ENCODE assay signal across 27 cellular contexts in genomic region chr12:74722709-74723108, GRCh38.
DNase-seq lines count a peak whose midpoint lies in the region; ATAC-seq, FAIRE-seq and TF ChIP-seq lines count a peak whose summit lies in the region.
"Had no signal": no experiment of that assay in that cellular context is flagged by ENCODE, and none has a peak within 500 bp of the region (broad histone marks: within the 10 kb centered on the region; RNA-seq: fewer than 3 reads in every experiment).

No MANE protein-coding gene starts in this region.

- no peak overlapping the region for H3K9ac ChIP-seq in HepG2 (ENCODE audit: insufficient read depth, low read depth, low read length)
- H3K9ac ChIP-seq: BLaER1, SK-N-SH had no signal

- H3K27me3 ChIP-seq in HepG2 (ENCODE audit: control insufficient read depth in 1 of 2, insufficient read depth in 2 of 2, low read length in 2 of 2) = no peaks in the 10 kb centered on the region
- H3K27me3 ChIP-seq: BLaER1, sigmoid colon, suprapubic skin had no signal

- H3K9me3 ChIP-seq in HepG2 (ENCODE audit: low read length) = no peaks in the 10 kb centered on the region
- H3K9me3 ChIP-seq: BLaER1, sigmoid colon, SK-N-SH, suprapubic skin had no signal

- POLR2A ChIA-PET in HepG2 (lab: Yijun Ruan, JAX) = no interaction called here
- POLR2A ChIA-PET in activated CD4-positive, alpha-beta memory T cell treated with anti-CD3 and anti-CD28 coated beads, Interleukin-2, amount 10 ng/mL, durations not matched to agents 7 days and 5 days (lab: Charles Lee) = no interaction called here
- POLR2A ChIA-PET in activated CD4-positive, alpha-beta T cell treated with anti-CD3 and anti-CD28 coated beads for 36 hours (lab: Charles Lee) = no interaction called here

- no peaks in the 10 kb centered on the region for H3K36me3 ChIP-seq in HepG2 (replicated peaks in 1 of 2; ENCODE audit: control insufficient read depth in 1 of 2, insufficient read depth in 2 of 2, low read length in 2 of 2)
- H3K36me3 ChIP-seq: BLaER1, sigmoid colon, suprapubic skin had no signal

- BruUV-seq in HepG2 (replicated peaks; lab: Mats Ljungman, UMichigan) = no TSS peak

- TF ChIP-seq POLR2A in HepG2 (IDR thresholded peaks at IDR 0.05; ENCODE audit: insufficient read depth in 1 of 2, low read depth in 2 of 2, low read length in 2 of 2) = no peak

- in situ Hi-C loops in HepG2 (cut with HindIII; ENCODE audit: extremely low pct_ligation_motif_present, low pct_unique_long_range_greater_than_20kb) = no loop called here

- no peak overlapping the region for H3K27ac Mint-ChIP-seq in activated CD4-positive, alpha-beta memory T cell treated with anti-CD3 and anti-CD28 coated beads, Interleukin-2, amount 10 ng/mL, durations not matched to agents 7 days and 5 days
- no peak overlapping the region for H3K27ac Mint-ChIP-seq in activated CD4-positive, alpha-beta T cell treated with anti-CD3 and anti-CD28 coated beads for 36 hours
- H3K27ac Mint-ChIP-seq: activated naive CD8-positive, alpha-beta T cell treated with anti-CD3 and anti-CD28 coated beads, Interleukin-2, amount 50 U/mL, for 24 hours; activated T-cell treated with anti-CD3 and anti-CD28 coated beads, Interleukin-2, amount 50 U/mL, for 24 hours; brain; progenitor cell of endocrine pancreas; stimulated activated naive B cell treated with anti-CD40 and anti-IgM and Interleukin-4, amounts not matched to agents 10 μg/mL and 1 μg/mL and 100 μg/mL, for 72 hours; T-helper 1 cell treated with Interleukin-12 subunit alpha and Interleukin-12 subunit beta and Interleukin-4 antibody, amounts not matched to agents 30 μg/mL and 1 μg/mL, for 36 hours had no signal

- 0% methylated on average over 3 of the region's 3 CpGs for WGBS in HepG2 (ENCODE audit: low lambda C conversion rate)

- no peaks in the 10 kb centered on the region for H3K4me1 ChIP-seq in HepG2 (ENCODE audit: insufficient read depth, low read length)
- H3K4me1 ChIP-seq: BLaER1, sigmoid colon, suprapubic skin had no signal

- no peaks in the 10 kb centered on the region for H4K20me1 ChIP-seq in HepG2 (ENCODE audit: insufficient read depth, low read length)
- H4K20me1 ChIP-seq: BLaER1 had no signal

- H3K4me1 Mint-ChIP-seq in activated CD4-positive, alpha-beta memory T cell treated with anti-CD3 and anti-CD28 coated beads, Interleukin-2, amount 10 ng/mL, durations not matched to agents 7 days and 5 days = no peaks in the 10 kb centered on the region
- H3K4me1 Mint-ChIP-seq in activated CD4-positive, alpha-beta T cell treated with anti-CD3 and anti-CD28 coated beads for 36 hours = no peaks in the 10 kb centered on the region
- H3K4me1 Mint-ChIP-seq: activated naive CD8-positive, alpha-beta T cell treated with anti-CD3 and anti-CD28 coated beads, Interleukin-2, amount 50 U/mL, for 24 hours; brain; stimulated activated naive B cell treated with anti-CD40 and anti-IgM and Interleukin-4, amounts not matched to agents 10 μg/mL and 1 μg/mL and 100 μg/mL, for 72 hours had no signal

- no peaks in the 10 kb centered on the region for H3K79me2 ChIP-seq in HepG2 (ENCODE audit: insufficient read depth, low read length)

- TF ChIP-seq EP300 in HepG2 (IDR thresholded peaks at IDR 0.05; ENCODE audit: low read depth in 2 of 2, low read length in 2 of 2) (no peak), HepG2 (CRISPR knock-in tag; IDR thresholded peaks at IDR 0.05; ENCODE audit: borderline replicate concordance) (no peak)

- no peak for TF ChIP-seq CTCF in HepG2 (CRISPR knock-in tag; IDR thresholded peaks at IDR 0.05)

- H3K27me3 Mint-ChIP-seq in activated CD4-positive, alpha-beta memory T cell treated with anti-CD3 and anti-CD28 coated beads, Interleukin-2, amount 10 ng/mL, durations not matched to agents 7 days and 5 days = no peaks in the 10 kb centered on the region
- no peaks in the 10 kb centered on the region for H3K27me3 Mint-ChIP-seq in activated CD4-positive, alpha-beta T cell treated with anti-CD3 and anti-CD28 coated beads for 36 hours
- H3K27me3 Mint-ChIP-seq: activated naive CD8-positive, alpha-beta T cell treated with anti-CD3 and anti-CD28 coated beads, Interleukin-2, amount 50 U/mL, for 24 hours; activated T-cell treated with anti-CD3 and anti-CD28 coated beads, Interleukin-2, amount 50 U/mL, for 24 hours; progenitor cell of endocrine pancreas; stimulated activated naive B cell treated with anti-CD40 and anti-IgM and Interleukin-4, amounts not matched to agents 10 μg/mL and 1 μg/mL and 100 μg/mL, for 72 hours had no signal

- peak; percentile 92 for ATAC-seq in GM18907 (IDR thresholded peaks at IDR 0.05; ENCODE audit: unreplicated experiment)
- peak; percentile 60 for ATAC-seq in HG03378 (IDR thresholded peaks at IDR 0.05; ENCODE audit: unreplicated experiment)
- no peak for ATAC-seq in HepG2
- no peak for ATAC-seq in activated CD4-positive, alpha-beta T cell treated with anti-CD3 and anti-CD28 coated beads for 36 hours
- ATAC-seq: HCT116; left cardiac atrium; stimulated activated naive B cell treated with anti-CD40 and anti-IgM and Interleukin-4, amounts not matched to agents 10 μg/mL and 1 μg/mL and 100 μg/mL, for 72 hours had no signal

- no peak overlapping the region for H3K4me3 Mint-ChIP-seq in activated CD4-positive, alpha-beta memory T cell treated with anti-CD3 and anti-CD28 coated beads, Interleukin-2, amount 10 ng/mL, durations not matched to agents 7 days and 5 days
- H3K4me3 Mint-ChIP-seq in activated CD4-positive, alpha-beta T cell treated with anti-CD3 and anti-CD28 coated beads for 36 hours = no peak overlapping the region
- H3K4me3 Mint-ChIP-seq: activated naive CD8-positive, alpha-beta T cell treated with anti-CD3 and anti-CD28 coated beads, Interleukin-2, amount 50 U/mL, for 24 hours; activated T-cell treated with anti-CD3 and anti-CD28 coated beads, Interleukin-2, amount 50 U/mL, for 24 hours; brain; stimulated activated naive B cell treated with anti-CD40 and anti-IgM and Interleukin-4, amounts not matched to agents 10 μg/mL and 1 μg/mL and 100 μg/mL, for 72 hours; T-helper 1 cell treated with Interleukin-12 subunit alpha and Interleukin-12 subunit beta and Interleukin-4 antibody, amounts not matched to agents 30 μg/mL and 1 μg/mL, for 36 hours had no signal

- no peak overlapping the region for H3K4me3 ChIP-seq in HepG2 (replicated peaks in 1 of 3; ENCODE audit: insufficient read depth in 1 of 3, low read depth in 2 of 3, low read length in 3 of 3)
- H3K4me3 ChIP-seq: BLaER1, sigmoid colon, suprapubic skin had no signal

- TF ChIP-seq RAD21 in HepG2 (CRISPR knock-in tag; IDR thresholded peaks at IDR 0.05) = no peak

- H3K9me3 Mint-ChIP-seq in activated CD4-positive, alpha-beta memory T cell treated with anti-CD3 and anti-CD28 coated beads, Interleukin-2, amount 10 ng/mL, durations not matched to agents 7 days and 5 days = no peaks in the 10 kb centered on the region
- no peaks in the 10 kb centered on the region for H3K9me3 Mint-ChIP-seq in activated CD4-positive, alpha-beta T cell treated with anti-CD3 and anti-CD28 coated beads for 36 hours (ENCODE audit: low read depth)
- H3K9me3 Mint-ChIP-seq: activated naive CD8-positive, alpha-beta T cell treated with anti-CD3 and anti-CD28 coated beads, Interleukin-2, amount 50 U/mL, for 24 hours; activated T-cell treated with anti-CD3 and anti-CD28 coated beads, Interleukin-2, amount 50 U/mL, for 24 hours; brain; stimulated activated naive B cell treated with anti-CD40 and anti-IgM and Interleukin-4, amounts not matched to agents 10 μg/mL and 1 μg/mL and 100 μg/mL, for 72 hours; T-helper 1 cell treated with Interleukin-12 subunit alpha and Interleukin-12 subunit beta and Interleukin-4 antibody, amounts not matched to agents 30 μg/mL and 1 μg/mL, for 36 hours had no signal

- H2AFZ ChIP-seq in HepG2 (ENCODE audit: low read length) = no peak overlapping the region

- H3K36me3 Mint-ChIP-seq in activated CD4-positive, alpha-beta memory T cell treated with anti-CD3 and anti-CD28 coated beads, Interleukin-2, amount 10 ng/mL, durations not matched to agents 7 days and 5 days (ENCODE audit: low read depth) = no peaks in the 10 kb centered on the region
- no peaks in the 10 kb centered on the region for H3K36me3 Mint-ChIP-seq in activated CD4-positive, alpha-beta T cell treated with anti-CD3 and anti-CD28 coated beads for 36 hours (ENCODE audit: low read depth)
- H3K36me3 Mint-ChIP-seq: brain; stimulated activated naive B cell treated with anti-CD40 and anti-IgM and Interleukin-4, amounts not matched to agents 10 μg/mL and 1 μg/mL and 100 μg/mL, for 72 hours had no signal

- FAIRE-seq in HepG2 (lab: Jason Lieb, UNC) = no peak
- FAIRE-seq: G401.6, HTR-8/SVneo had no signal

- H3K4me2 ChIP-seq in HepG2 (ENCODE audit: low read depth, low read length) = no peak overlapping the region
- H3K4me2 ChIP-seq: BLaER1, SK-N-SH had no signal

- intact Hi-C loops in HepG2 (cut with micrococcal nuclease; ENCODE audit: unreplicated experiment) = no loop called here
- intact Hi-C loops in activated CD4-positive, alpha-beta T cell treated with anti-CD3 and anti-CD28 coated beads for 36 hours (cut with DNase I, micrococcal nuclease) = no loop called here

- CTCF ChIA-PET in HepG2 (lab: Yijun Ruan, JAX; ENCODE audit: low intra/inter-chr PET ratio, low total read pairs) = no interaction called here
- CTCF ChIA-PET in activated CD4-positive, alpha-beta memory T cell treated with anti-CD3 and anti-CD28 coated beads, Interleukin-2, amount 10 ng/mL, durations not matched to agents 7 days and 5 days (lab: Charles Lee) = no interaction called here
- CTCF ChIA-PET in activated CD4-positive, alpha-beta T cell treated with anti-CD3 and anti-CD28 coated beads for 36 hours (lab: Charles Lee) = no interaction called here

- no peak overlapping the region for H3K27ac ChIP-seq in HepG2 (ENCODE audit: extremely low read length, insufficient read depth, low read length)
- H3K27ac ChIP-seq: BLaER1, sigmoid colon, suprapubic skin had no signal

- DNase-seq in astrocyte of the hippocampus (ENCODE audit: low read depth, low spot score) = peak; percentile 4
- peak; percentile 3 for DNase-seq in left kidney (ENCODE audit: low read depth, low spot score)
- DNase-seq in HepG2 (ENCODE audit: low spot score) = no peak
- DNase-seq in inferior parietal cortex (ENCODE audit: extremely low spot score) = no peak
- no peak for DNase-seq in activated CD4-positive, alpha-beta memory T cell treated with anti-CD3 and anti-CD28 coated beads, Interleukin-2, amount 10 ng/mL, durations not matched to agents 7 days and 5 days
- no peak for DNase-seq in activated CD4-positive, alpha-beta T cell treated with anti-CD3 and anti-CD28 coated beads for 36 hours
- DNase-seq: activated gamma-delta T cell; activated naive CD8-positive, alpha-beta T cell treated with anti-CD3 and anti-CD28 coated beads, Interleukin-2, amount 50 U/mL, for 24 hours; activated T-cell treated with anti-CD3 and anti-CD28 coated beads, Interleukin-2, amount 50 U/mL, for 24 hours; DMS53; KG1; left cardiac atrium; mammary epithelial cell; NCI-H1436 treated with DMSO at 0.1 percent for 48 hours; sigmoid colon; SK-N-SH; stimulated activated naive B cell treated with anti-CD40 and anti-IgM and Interleukin-4, amounts not matched to agents 10 μg/mL and 1 μg/mL and 100 μg/mL, for 72 hours had no signal

TF ChIP-seq in HepG2, 621 proteins besides CTCF, POLR2A, EP300 and RAD21 (continues in another document):
- TF ChIP-seq SMC3 (IDR thresholded peaks at IDR 0.05; ENCODE audit: low read length) (no peak), ZNF33A (CRISPR knock-in tag; IDR thresholded peaks at IDR 0.05; ENCODE audit: borderline replicate concordance) (no peak)

Comparison
In these comparisons a context has a peak if more than half of its experiments do, and no peak if none do; other contexts are left out.
1. ATAC-seq: peak in GM18907 (single experiment) and HG03378 (single experiment); none in HepG2 (single experiment) and activated CD4-positive, alpha-beta T cell treated with anti-CD3 and anti-CD28 coated beads for 36 hours (single experiment).
2. DNase-seq: peak in astrocyte of the hippocampus (single experiment) and left kidney (single experiment); none in HepG2 (single experiment), inferior parietal cortex (single experiment), activated CD4-positive, alpha-beta memory T cell treated with anti-CD3 and anti-CD28 coated beads, Interleukin-2, amount 10 ng/mL, durations not matched to agents 7 days and 5 days (single experiment) and activated CD4-positive, alpha-beta T cell treated with anti-CD3 and anti-CD28 coated beads for 36 hours (single experiment).